In genomic region chr6:122068291-122068769, GRCh38 we compare ENCODE assay signal across 21 cellular contexts.
A peak's percentile ranks its signal among the peaks of the same experiment; 100 is the strongest.
DNase-seq lines count a peak whose midpoint lies in the region; ATAC-seq and TF ChIP-seq lines count a peak whose summit lies in the region.
"Had no signal": no experiment of that assay in that cellular context is flagged by ENCODE, and none has a peak within 500 bp of the region (broad histone marks: within the 10 kb centered on the region; RNA-seq: fewer than 3 reads in every experiment).

No MANE protein-coding gene starts in this region.

- peak overlapping the region in 3 of 4 donors; percentile 6 to 54 (median 30) for H3K27ac ChIP-seq in gastrocnemius medialis
- H3K27ac ChIP-seq: foreskin keratinocyte, uterus had no signal

- peaks cover 0 to 9% of the 10 kb centered on the region in 2 donors for H3K4me1 ChIP-seq in gastrocnemius medialis
- H3K4me1 ChIP-seq: foreskin keratinocyte, HAP-1, uterus had no signal

- in situ Hi-C loops in gastrocnemius medialis (cut with MboI; ENCODE audit: low sequenced_read_pairs in 4 of 4): no loop called here

- no peaks in the 10 kb centered on the region for H3K9me3 ChIP-seq in gastrocnemius medialis
- H3K9me3 ChIP-seq: HAP-1, uterus had no signal

- no peaks in the 10 kb centered on the region for H3K36me3 ChIP-seq in gastrocnemius medialis
- H3K36me3 ChIP-seq: HAP-1, uterus had no signal

- TF ChIP-seq POLR2A in gastrocnemius medialis (IDR thresholded peaks at IDR 0.05): no peak

- intact Hi-C loops in left cardiac atrium (cut with DNase I): loop anchor here in 1 of 2 donors (5.0 kb wide), 1 partner anchor 59 kb away; no protein-coding TSS in a partner anchor
- intact Hi-C loops in gastrocnemius medialis (cut with DNase I; ENCODE audit: low total_unique reads): no loop called here

- H3K27me3 ChIP-seq in gastrocnemius medialis: no peaks in the 10 kb centered on the region
- H3K27me3 ChIP-seq: foreskin keratinocyte, uterus had no signal

- H3K4me3 ChIP-seq in gastrocnemius medialis: no peak overlapping the region
- H3K4me3 ChIP-seq: HAP-1, uterus had no signal

- ATAC-seq in left cardiac atrium: peak; percentile 72
- ATAC-seq in gastrocnemius medialis: peak in 1 of 2 donors; percentile 79
- ATAC-seq: activated CD8-positive, alpha-beta memory T cell treated with anti-CD3 and anti-CD28 coated beads, Interleukin-2, amount 10 ng/mL, durations not matched to agents 7 days and 5 days; activated naive CD8-positive, alpha-beta T cell treated with anti-CD3 and anti-CD28 coated beads, Interleukin-2, amount 50 U/mL, for 24 hours; activated T-helper 17 cell treated with anti-CD3 and anti-CD28 coated beads, Interleukin-2, amount 50 U/mL, for 72 hours; foreskin keratinocyte; left lobe of liver had no signal

- no peak for TF ChIP-seq CTCF in gastrocnemius medialis (IDR thresholded peaks at IDR 0.05 in 4 of 5, conservative IDR thresholded peaks at IDR 0.05 in 1 of 5)

- peak; percentile 8 for DNase-seq in LHCN-M2 (ENCODE audit: low read depth)
- peak; percentile 69 for DNase-seq in cerebellar cortex (ENCODE audit: low spot score)
- DNase-seq in left cardiac atrium: no peak
- DNase-seq in gastrocnemius medialis: no peak
- DNase-seq in EL: no peak
- DNase-seq in NCI-H774 (lab: John Stamatoyannopoulos, UW): no peak
- DNase-seq in hypothalamus (lab: John Stamatoyannopoulos, UW): no peak
- DNase-seq: activated CD8-positive, alpha-beta memory T cell treated with anti-CD3 and anti-CD28 coated beads, Interleukin-2, amount 10 ng/mL, durations not matched to agents 7 days and 5 days; activated naive CD8-positive, alpha-beta T cell treated with anti-CD3 and anti-CD28 coated beads, Interleukin-2, amount 50 U/mL, for 24 hours; cerebellar nuclear complex; effector CD8-positive, alpha-beta T cell; foreskin keratinocyte; NCI-H187 treated with DMSO at 0.1 percent for 48 hours; NCI-H345; SHP77 treated with DMSO at 0.1 percent for 48 hours; stimulated activated CD4-positive, alpha-beta T cell treated with anti-CD3 and anti-CD28 coated beads, Interleukin-2, amount 100 ng/mL, for 48 hours; T-helper 9 cell; uterus had no signal

Comparison
In these comparisons a context has a peak if more than half of its experiments do, and no peak if none do; other contexts are left out.
1. DNase-seq: peak in LHCN-M2 (single experiment) and cerebellar cortex (single experiment); none in left cardiac atrium (single experiment), gastrocnemius medialis (0 of 2), EL (single experiment), NCI-H774 (single experiment) and hypothalamus (0 of 51).